Comparison of ENCODE assay signal across 8 cellular contexts in genomic region chr6:10695086-10695657, GRCh38. TPM values are rescaled to one million over a fixed set of nuclear protein-coding genes. Genes with fewer than 3 reads are reported as not detected.
A peak's percentile ranks its signal among the peaks of the same experiment; 100 is the strongest.
DNase-seq lines count a peak whose midpoint lies in the region; ATAC-seq lines count a peak whose summit lies in the region.

No MANE protein-coding gene starts in this region.

- peak overlapping the region; percentile 93 for H3K4me3 Mint-ChIP-seq in activated CD4-positive, alpha-beta T cell treated with anti-CD3 and anti-CD28 coated beads for 36 hours

- H3K36me3 ChIP-seq in iPS-20b (ENCODE audit: insufficient read depth, low read depth, low read length): peaks cover 32% of the 10 kb centered on the region

- H3K27ac Mint-ChIP-seq in activated CD4-positive, alpha-beta T cell treated with anti-CD3 and anti-CD28 coated beads for 36 hours: peak overlapping the region; percentile 100
- peak overlapping the region; percentile 99 to 100 for H3K27ac Mint-ChIP-seq in activated naive CD4-positive, alpha-beta T cell treated with anti-CD3 and anti-CD28 coated beads, Interleukin-2, amount 50 U/mL, for 72 hours

- peak overlapping the region; percentile 90 for H3K9ac ChIP-seq in iPS-20b (ENCODE audit: low read depth, low read length)

- H3K36me3 Mint-ChIP-seq in activated CD4-positive, alpha-beta T cell treated with anti-CD3 and anti-CD28 coated beads for 36 hours (ENCODE audit: low read depth): peaks cover 38% of the 10 kb centered on the region
- H3K36me3 Mint-ChIP-seq in activated naive CD4-positive, alpha-beta T cell treated with anti-CD3 and anti-CD28 coated beads, Interleukin-2, amount 50 U/mL, for 72 hours: peaks cover 20 to 39% of the 10 kb centered on the region in 2 donors

- peaks cover 30% of the 10 kb centered on the region for H3K4me1 Mint-ChIP-seq in activated CD4-positive, alpha-beta T cell treated with anti-CD3 and anti-CD28 coated beads for 36 hours

- no peaks in the 10 kb centered on the region for H3K27me3 Mint-ChIP-seq in activated CD4-positive, alpha-beta T cell treated with anti-CD3 and anti-CD28 coated beads for 36 hours

- H3K27me3 ChIP-seq in iPS-20b (ENCODE audit: insufficient read depth, low read length): no peaks in the 10 kb centered on the region

- H3K27ac ChIP-seq in iPS-20b (ENCODE audit: low read length) (peak overlapping the region; percentile 99), temporal lobe (ENCODE audit: low read depth, low read length) (peak overlapping the region; percentile 89)

- no peaks in the 10 kb centered on the region for H3K9me3 Mint-ChIP-seq in activated CD4-positive, alpha-beta T cell treated with anti-CD3 and anti-CD28 coated beads for 36 hours (ENCODE audit: low read depth)
- H3K9me3 Mint-ChIP-seq in activated naive CD4-positive, alpha-beta T cell treated with anti-CD3 and anti-CD28 coated beads, Interleukin-2, amount 50 U/mL, for 72 hours: no peaks in the 10 kb centered on the region

- peak overlapping the region; percentile 87 for H3K4me3 ChIP-seq in iPS-20b (ENCODE audit: low read length)

- H3K4me1 ChIP-seq in iPS-20b (ENCODE audit: insufficient read depth, low read length): no peaks in the 10 kb centered on the region

- CTCF ChIA-PET in activated CD4-positive, alpha-beta T cell treated with anti-CD3 and anti-CD28 coated beads for 36 hours (lab: Charles Lee): interaction anchor here (0.7 to 1.5 kb wide), 9 partner anchors 12 to 322 kb away, joined by 3 to 7 read pairs (median 5); partner anchors contain the start of gene TMEM14B

- DNase-seq in activated CD4-positive, alpha-beta T cell treated with anti-CD3 and anti-CD28 coated beads for 36 hours: no peak
- DNase-seq in activated CD4-positive, alpha-beta T cell treated with anti-CD3 and anti-CD28 coated beads, Interleukin-2, amount 50 U/mL, for 48 hours: no peak
- DNase-seq in activated naive CD4-positive, alpha-beta T cell treated with anti-CD3 and anti-CD28 coated beads, Interleukin-2, amount 50 U/mL, for 72 hours (ENCODE audit: low spot score in 2 of 2): no peak
- no peak for DNase-seq in kidney tubule cell (ENCODE audit: low spot score)

- H3K9me3 ChIP-seq in iPS-20b (ENCODE audit: insufficient read depth, low read depth, low read length): no peaks in the 10 kb centered on the region

- intact Hi-C loops in activated CD4-positive, alpha-beta T cell treated with anti-CD3 and anti-CD28 coated beads for 36 hours (cut with DNase I, micrococcal nuclease): loop anchor here (1.0 to 10.0 kb wide), 4 partner anchors 24 to 540 kb away; partner anchors contain the start of gene NEDD9 (in 1 of the 2)

- no peak for ATAC-seq in activated CD4-positive, alpha-beta T cell treated with anti-CD3 and anti-CD28 coated beads for 36 hours
- ATAC-seq in activated naive CD4-positive, alpha-beta T cell treated with anti-CD3 and anti-CD28 coated beads, Interleukin-2, amount 50 U/mL, for 72 hours: no peak
- ATAC-seq in GM19452 (IDR thresholded peaks at IDR 0.05; ENCODE audit: unreplicated experiment) (no peak), HG02970 (IDR thresholded peaks at IDR 0.05; ENCODE audit: low FRiP score, unreplicated experiment) (no peak)

- POLR2A ChIA-PET in activated CD4-positive, alpha-beta T cell treated with anti-CD3 and anti-CD28 coated beads for 36 hours (lab: Charles Lee): interaction anchor here (0.6 to 2.5 kb wide), 10 partner anchors 11 to 1554 kb away, joined by 3 to 29 read pairs (median 5); partner anchors contain the start of genes SMIM13, TMEM14B and TMEM14C

RNA-seq across cellular contexts. Expression of gene PAK1IP1, which starts 0.4 kb away (rescaled TPM):
- 10 to 100 TPM; 35.6 to 39.4 TPM for total RNA-seq in activated CD4-positive, alpha-beta T cell treated with anti-CD3 and anti-CD28 coated beads for 36 hours
- 10 to 100 TPM; 20.3 TPM for total RNA-seq in activated naive CD4-positive, alpha-beta T cell treated with anti-CD3 and anti-CD28 coated beads, Interleukin-2, amount 50 U/mL, for 72 hours
- total RNA-seq in temporal lobe: 17.0 TPM

RNA-seq across cellular contexts. Expression of gene C6orf52, which starts 0.8 kb away (rescaled TPM):
- total RNA-seq in activated CD4-positive, alpha-beta T cell treated with anti-CD3 and anti-CD28 coated beads for 36 hours: 1 to 10 TPM; 1.2 to 2.4 TPM
- 1 to 10 TPM in 1 of 2 donors, not detected in 1; 1.0 TPM for total RNA-seq in activated naive CD4-positive, alpha-beta T cell treated with anti-CD3 and anti-CD28 coated beads, Interleukin-2, amount 50 U/mL, for 72 hours
- total RNA-seq in temporal lobe: 0.98 TPM

RNA-seq across cellular contexts. Expression of gene TMEM14C, which starts 27.7 kb away (rescaled TPM):
- total RNA-seq in activated CD4-positive, alpha-beta T cell treated with anti-CD3 and anti-CD28 coated beads for 36 hours: 10 to 100 TPM; 67.6 to 81.7 TPM
- total RNA-seq in activated naive CD4-positive, alpha-beta T cell treated with anti-CD3 and anti-CD28 coated beads, Interleukin-2, amount 50 U/mL, for 72 hours: 10 to 100 TPM; 67.2 to 91.1 TPM
- total RNA-seq in temporal lobe: 22.1 TPM

RNA-seq across cellular contexts. Expression of gene TMEM14B, which starts 52.4 kb away (rescaled TPM):
- 10 to 100 TPM; 77.2 to 99.3 TPM for total RNA-seq in activated CD4-positive, alpha-beta T cell treated with anti-CD3 and anti-CD28 coated beads for 36 hours
- total RNA-seq in activated naive CD4-positive, alpha-beta T cell treated with anti-CD3 and anti-CD28 coated beads, Interleukin-2, amount 50 U/mL, for 72 hours: 100 to 1,000 TPM in 1 of 2 donors, 10 to 100 TPM in 1; 86.7 to 104 TPM
- total RNA-seq in temporal lobe: 41.6 TPM
